Comparison of ENCODE assay signal across 25 cellular contexts in genomic region chr15:40265355-40265754, GRCh38. TPM values are rescaled to one million over a fixed set of nuclear protein-coding genes. Genes with fewer than 3 reads are reported as not detected.
"Had no signal": no experiment of that assay in that cellular context is flagged by ENCODE, and none has a peak within 500 bp of the region (broad histone marks: within the 10 kb centered on the region; RNA-seq: fewer than 3 reads in every experiment).

No MANE protein-coding gene starts in this region.

- H3K27ac ChIP-seq: epithelial cell of prostate, heart left ventricle, lower lobe of right lung, upper lobe of right lung had no signal

- DNase-seq: activated CD4-positive, alpha-beta memory T cell treated with anti-CD3 and anti-CD28 coated beads for 36 hours; activated CD4-positive, alpha-beta T cell treated with anti-CD3 and anti-CD28 coated beads for 48 hours; activated gamma-delta T cell; activated naive CD4-positive, alpha-beta T cell treated with anti-CD3 and anti-CD28 coated beads, Interleukin-2, amount 50 U/mL, for 16 hours; activated T-cell treated with anti-CD3 and anti-CD28 coated beads, Interleukin-2, amount 50 U/mL, for 72 hours; anterior cingulate cortex; heart left ventricle; lower lobe of right lung; naive thymus-derived CD4-positive, alpha-beta T cell; retina; sigmoid colon; stimulated activated CD4-positive, alpha-beta T cell treated with anti-CD3 and anti-CD28 coated beads, Interleukin-2, amount 100 ng/mL, for 48 hours; stimulated activated CD8-positive, alpha-beta memory T cell treated with anti-CD3 and anti-CD28 coated beads, Interleukin-4, amount 100 ng/mL, for 48 hours; stimulated activated naive B cell treated with anti-CD40 and anti-IgM and Interleukin-4, amounts not matched to agents 10 μg/mL and 1 μg/mL and 100 μg/mL, for 72 hours; upper lobe of right lung had no signal

- H3K36me3 ChIP-seq: heart left ventricle, lower lobe of right lung, sigmoid colon, upper lobe of right lung had no signal

- H3K4me1 ChIP-seq: heart left ventricle, lower lobe of right lung, upper lobe of right lung had no signal

- H3K27me3 ChIP-seq: heart left ventricle, sigmoid colon, upper lobe of right lung had no signal

- H3K9me3 ChIP-seq: heart left ventricle, lower lobe of right lung, sigmoid colon, upper lobe of right lung had no signal

- H3K4me3 ChIP-seq: heart left ventricle, lower lobe of right lung, sigmoid colon, upper lobe of right lung had no signal

RNA-seq across cellular contexts. Expression of gene ANKRD63, which starts 17.5 kb away (rescaled TPM):
- total RNA-seq: activated CD4-positive, alpha-beta memory T cell treated with anti-CD3 and anti-CD28 coated beads for 36 hours; activated T-cell treated with anti-CD3 and anti-CD28 coated beads, Interleukin-2, amount 50 U/mL, for 72 hours; cardiac septum; fibroblast of villous mesenchyme; left lobe of liver; lower lobe of right lung; mesenteric fat pad; neural crest cell; osteoblast; progenitor cell of endocrine pancreas; upper lobe of right lung had no signal
- polyA plus RNA-seq: heart left ventricle; keratinocyte; naive thymus-derived CD4-positive, alpha-beta T cell; sigmoid colon; thymus had no signal

RNA-seq across cellular contexts. Expression of gene PAK6, which starts 26.5 kb away (rescaled TPM):
- total RNA-seq: left lobe of liver, osteoblast had no signal
- polyA plus RNA-seq: naive thymus-derived CD4-positive, alpha-beta T cell had no signal
